Comparison of ENCODE assay signal across 10 cellular contexts in the genomic region with DNA sequence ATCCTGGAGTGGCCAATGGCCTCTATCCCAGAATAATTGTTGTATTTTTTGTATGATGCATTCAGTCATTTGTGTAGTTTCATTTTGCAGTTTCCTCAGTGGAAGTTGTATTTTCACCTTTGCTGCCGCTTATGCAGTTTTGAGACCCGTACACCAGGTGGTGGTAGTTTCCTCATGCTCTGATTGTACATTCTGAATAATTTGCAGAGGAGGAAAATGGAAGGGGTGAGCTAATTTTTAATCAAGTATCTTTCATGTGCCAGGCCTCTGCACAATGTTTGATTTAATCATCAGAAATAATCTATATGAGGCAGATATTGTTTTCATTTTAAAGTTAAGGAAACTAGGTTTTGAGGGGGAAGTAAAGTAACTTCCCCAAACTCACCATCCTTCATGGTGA. TPM values are rescaled to one million over a fixed set of nuclear protein-coding genes. Genes with fewer than 3 reads are reported as not detected.
DNase-seq lines count a peak whose midpoint lies in the region; ATAC-seq and TF ChIP-seq lines count a peak whose summit lies in the region.
"Had no signal": no experiment of that assay in that cellular context is flagged by ENCODE, and none has a peak within 500 bp of the region (broad histone marks: within the 10 kb centered on the region; RNA-seq: fewer than 3 reads in every experiment).

No MANE protein-coding gene starts in this region.

- no peak for TF ChIP-seq POLR2A in spleen (IDR thresholded peaks at IDR 0.05)

- no peak for ATAC-seq in GM19035 (IDR thresholded peaks at IDR 0.05; ENCODE audit: unreplicated experiment)

- H3K27me3 ChIP-seq in Loucy (ENCODE audit: insufficient read depth, low read length, poor library complexity, severe bottlenecking) (no peaks in the 10 kb centered on the region), spleen (replicated peaks in 1 of 7) (peaks cover 0 to 5% (median 0%) of the 10 kb centered on the region in 7 donors)

- no peaks in the 10 kb centered on the region for H3K9me3 ChIP-seq in Loucy (ENCODE audit: insufficient read depth, low read depth, low read length)
- no peaks in the 10 kb centered on the region for H3K9me3 ChIP-seq in spleen

- H3K9me2 ChIP-seq in Loucy (replicated peaks; ENCODE audit: low read depth, low read length) = no peaks in the 10 kb centered on the region

- no peak overlapping the region for H3K27ac ChIP-seq in spleen
- H3K27ac ChIP-seq: epithelial cell of prostate had no signal

- intact Hi-C loops in spleen (cut with DNase I; ENCODE audit: low total_unique reads) = loop anchor here (10.0 kb wide), 1 partner anchor 296 kb away; no protein-coding TSS in a partner anchor

- H3K36me3 ChIP-seq in Loucy (ENCODE audit: insufficient read depth, low read length) (no peaks in the 10 kb centered on the region), spleen (no peaks in the 10 kb centered on the region)

- H3K9ac ChIP-seq in Loucy (ENCODE audit: low read depth, low read length, poor library complexity, severe bottlenecking) = no peak overlapping the region

- WGBS in spleen, 5 donors = 33 to 60% (median 49%) methylated on average over 2 of the region's 2 CpGs

- no peaks in the 10 kb centered on the region for H4K20me1 ChIP-seq in Loucy (ENCODE audit: insufficient read depth, low read length, poor library complexity, severe bottlenecking)

- H3K4me3 ChIP-seq in Loucy (ENCODE audit: low read length, poor library complexity, severe bottlenecking) = no peak overlapping the region
- no peak overlapping the region for H3K4me3 ChIP-seq in spleen

- no peaks in the 10 kb centered on the region for H3F3A ChIP-seq in Loucy (ENCODE audit: low read depth)

- no peak overlapping the region for H3K4me2 ChIP-seq in Loucy (ENCODE audit: low read depth, low read length, poor library complexity, severe bottlenecking)

- H3K79me2 ChIP-seq in Loucy (ENCODE audit: insufficient read depth, low read length) = no peaks in the 10 kb centered on the region

- TF ChIP-seq CTCF in Loucy (conservative IDR thresholded peaks at IDR 0.05; ENCODE audit: low read length) (peak; percentile 90), spleen (IDR thresholded peaks at IDR 0.05 in 8 of 11, conservative IDR thresholded peaks at IDR 0.05 in 3 of 11) (peak; percentile 22 to 68 (median 57))

- H3K4me1 ChIP-seq in Loucy (ENCODE audit: insufficient read depth, low read length, poor library complexity, severe bottlenecking) = peaks cover 2% of the 10 kb centered on the region
- peaks cover 0 to 9% (median 3%) of the 10 kb centered on the region in 6 donors for H3K4me1 ChIP-seq in spleen

- 0 out of 2 replicates have a peak overlapping the region, but pooled peaks have one; percentile 47 for H2AFZ ChIP-seq in Loucy (ENCODE audit: low read length)

- peak; percentile 20 for DNase-seq in NCI-H1436 (lab: John Stamatoyannopoulos, UW)
- no peak for DNase-seq in NCI-H1436 treated with DMSO at 0.1 percent for 48 hours (lab: John Stamatoyannopoulos, UW)
- peak; percentile 30 to 41 for DNase-seq in dermis microvascular lymphatic vessel endothelial cell (ENCODE audit: low read depth in 2 of 2)
- no peak for DNase-seq in spleen
- DNase-seq in NCI-H2029 treated with DMSO at 0.1 percent for 48 hours (lab: John Stamatoyannopoulos, UW) = no peak
- no peak for DNase-seq in NCI-H774 (lab: John Stamatoyannopoulos, UW)
- DNase-seq: C1 segment of cervical spinal cord had no signal

RNA-seq across cellular contexts. Expression of gene HLX, which starts 29.5 kb away (rescaled TPM):
- total RNA-seq in dermis microvascular lymphatic vessel endothelial cell (3.4 and 6.4 TPM in 2 replicates), spleen (10 to 100 TPM; 12.4 to 36.1 (median 17.5) TPM)
- 10 to 100 TPM in 2 of 3 donors, 1 to 10 TPM in 1; 6.9 to 13.7 (median 12.7) TPM for polyA plus RNA-seq in spleen

Comparison
In these comparisons a context has a peak if more than half of its experiments do, and no peak if none do; other contexts are left out.
1. DNase-seq: peak in NCI-H1436 (single experiment) and dermis microvascular lymphatic vessel endothelial cell (2 of 2); none in NCI-H1436 treated with DMSO at 0.1 percent for 48 hours (single experiment), spleen (single experiment), NCI-H2029 treated with DMSO at 0.1 percent for 48 hours (single experiment) and NCI-H774 (single experiment).